Comparison of ENCODE assay signal across 1 cellular context in genomic region chr10:92087750-92088395, GRCh38.
TF ChIP-seq lines count a peak whose summit lies in the region.

No MANE protein-coding gene starts in this region.

TF ChIP-seq in HEK293, 187 proteins besides CTCF, POLR2A, EP300 and RAD21 (continued from another document and continues in another):
- no peak for TF ChIP-seq ZBTB6 (tag by site-specific recombination; IDR thresholded peaks at IDR 0.05)
- 0 out of 2 replicates have a peak, but pooled peaks have one; percentile 61 for TF ChIP-seq ZSCAN30 (tag by site-specific recombination; IDR thresholded peaks at IDR 0.05)
- TF ChIP-seq YY1 (tag by site-specific recombination; IDR thresholded peaks at IDR 0.05) = no peak
- no peak for TF ChIP-seq ATF2 (tag by site-specific recombination; IDR thresholded peaks at IDR 0.05; ENCODE audit: low read depth)
- TF ChIP-seq ZNF324 (tag by site-specific recombination; IDR thresholded peaks at IDR 0.05) = peak; percentile 66; the same call in 1 of the 2 replicates
- no peak for TF ChIP-seq GLIS2 (tag by site-specific recombination; IDR thresholded peaks at IDR 0.05)
- TF ChIP-seq ZNF830 (tag by site-specific recombination; IDR thresholded peaks at IDR 0.05; ENCODE audit: low read depth) = no peak
- no peak for TF ChIP-seq ZNF112 (tag by site-specific recombination; IDR thresholded peaks at IDR 0.05)
- peak; percentile 88 for TF ChIP-seq ZNF335 (tag by site-specific recombination; conservative IDR thresholded peaks at IDR 0.05)
- no peak for TF ChIP-seq ZNF10 (tag by site-specific recombination; IDR thresholded peaks at IDR 0.05)
- no peak for TF ChIP-seq ZNF645 (tag by site-specific recombination; IDR thresholded peaks at IDR 0.05)
- no peak for TF ChIP-seq ZFP3 (tag by site-specific recombination; IDR thresholded peaks at IDR 0.05; ENCODE audit: low read depth)
- TF ChIP-seq ZNF654 (tag by site-specific recombination; IDR thresholded peaks at IDR 0.05; ENCODE audit: low read depth) = peak; percentile 100
- 0 out of 2 replicates have a peak, but pooled peaks have one; percentile 42 for TF ChIP-seq TRIM28 (IDR thresholded peaks at IDR 0.05; ENCODE audit: borderline replicate concordance, low read length)
- TF ChIP-seq BCL6B (tag by site-specific recombination; IDR thresholded peaks at IDR 0.05) = no peak
- TF ChIP-seq ZNF23 (tag by site-specific recombination; IDR thresholded peaks at IDR 0.05; ENCODE audit: borderline replicate concordance) = no peak
- TF ChIP-seq ZBTB11 (tag by site-specific recombination; conservative IDR thresholded peaks at IDR 0.05; ENCODE audit: low read depth) = no peak
- TF ChIP-seq ZNF426 (tag by site-specific recombination; IDR thresholded peaks at IDR 0.05) = no peak
- no peak for TF ChIP-seq GLI4 (tag by site-specific recombination; IDR thresholded peaks at IDR 0.05)
- TF ChIP-seq ZNF114 (tag by site-specific recombination; IDR thresholded peaks at IDR 0.05) = no peak
- TF ChIP-seq ZNF398 (tag by site-specific recombination; IDR thresholded peaks at IDR 0.05) = no peak
- no peak for TF ChIP-seq ZSCAN16 (tag by site-specific recombination; IDR thresholded peaks at IDR 0.05)
- TF ChIP-seq ZNF560 (tag by site-specific recombination; IDR thresholded peaks at IDR 0.05; ENCODE audit: borderline replicate concordance) = no peak
- TF ChIP-seq MEIS1 (CRISPR knock-in tag; IDR thresholded peaks at IDR 0.05; ENCODE audit: borderline replicate concordance) = no peak
- TF ChIP-seq IKZF3 (tag by site-specific recombination; IDR thresholded peaks at IDR 0.05) = peak; percentile 70; the same call in 1 of the 2 replicates
- no peak for TF ChIP-seq ZNF521 (tag by site-specific recombination; IDR thresholded peaks at IDR 0.05)
- TF ChIP-seq ZNF777 (tag by site-specific recombination; IDR thresholded peaks at IDR 0.05; ENCODE audit: borderline replicate concordance) = no peak
- peak; percentile 34; the same call in 1 of the 2 replicates for TF ChIP-seq ZBTB20 (tag by site-specific recombination; IDR thresholded peaks at IDR 0.05)
- TF ChIP-seq ZNF449 (tag by site-specific recombination; IDR thresholded peaks at IDR 0.05) = no peak
- no peak for TF ChIP-seq ZNF202 (tag by site-specific recombination; IDR thresholded peaks at IDR 0.05; ENCODE audit: borderline replicate concordance)
- TF ChIP-seq KLF8 (tag by site-specific recombination; IDR thresholded peaks at IDR 0.05) = peak; percentile 29; the same call in 1 of the 2 replicates
- no peak for TF ChIP-seq ZNF473 (tag by site-specific recombination; IDR thresholded peaks at IDR 0.05)
- TF ChIP-seq ZNF362 (tag by site-specific recombination; IDR thresholded peaks at IDR 0.05) = peak; percentile 96
- TF ChIP-seq ZNF211 (tag by site-specific recombination; IDR thresholded peaks at IDR 0.05; ENCODE audit: low read depth) = no peak
- no peak for TF ChIP-seq KLF17 (tag by site-specific recombination; IDR thresholded peaks at IDR 0.05)
- 0 out of 2 replicates have a peak, but pooled peaks have one; percentile 61 for TF ChIP-seq MZF1 (tag by site-specific recombination; IDR thresholded peaks at IDR 0.05; ENCODE audit: borderline replicate concordance)
- TF ChIP-seq ZFP69B (tag by site-specific recombination; IDR thresholded peaks at IDR 0.05) = 0 out of 2 replicates have a peak, but pooled peaks have one; percentile 19
- TF ChIP-seq PATZ1 (tag by site-specific recombination; IDR thresholded peaks at IDR 0.05) = peak; percentile 80
- TF ChIP-seq ZNF214 (tag by site-specific recombination; IDR thresholded peaks at IDR 0.05; ENCODE audit: borderline replicate concordance) = no peak
- 0 out of 2 replicates have a peak, but pooled peaks have one; percentile 31 for TF ChIP-seq ZXDB (tag by site-specific recombination; IDR thresholded peaks at IDR 0.05)
- no peak for TF ChIP-seq ZNF791 (tag by site-specific recombination; IDR thresholded peaks at IDR 0.05)
- TF ChIP-seq ZNF621 (tag by site-specific recombination; IDR thresholded peaks at IDR 0.05) = no peak
- peak; percentile 55; the same call in 1 of the 2 replicates for TF ChIP-seq ZEB2 (tag by site-specific recombination; IDR thresholded peaks at IDR 0.05)
- 0 out of 2 replicates have a peak, but pooled peaks have one; percentile 48 for TF ChIP-seq WT1 (tag by site-specific recombination; IDR thresholded peaks at IDR 0.05)
- TF ChIP-seq ZNF169 (tag by site-specific recombination; IDR thresholded peaks at IDR 0.05) = no peak
- no peak for TF ChIP-seq ZNF16 (tag by site-specific recombination; IDR thresholded peaks at IDR 0.05; ENCODE audit: low read depth)
- peak; percentile 73 for TF ChIP-seq GLIS1 (tag by site-specific recombination; IDR thresholded peaks at IDR 0.05)
- no peak for TF ChIP-seq ZNF184 (tag by site-specific recombination; IDR thresholded peaks at IDR 0.05)
- peak; percentile 91 for TF ChIP-seq ZNF548 (tag by site-specific recombination; IDR thresholded peaks at IDR 0.05)
- TF ChIP-seq SP7 (tag by site-specific recombination; IDR thresholded peaks at IDR 0.05) = 0 out of 2 replicates have a peak, but pooled peaks have one; percentile 37
